In the genomic region with DNA sequence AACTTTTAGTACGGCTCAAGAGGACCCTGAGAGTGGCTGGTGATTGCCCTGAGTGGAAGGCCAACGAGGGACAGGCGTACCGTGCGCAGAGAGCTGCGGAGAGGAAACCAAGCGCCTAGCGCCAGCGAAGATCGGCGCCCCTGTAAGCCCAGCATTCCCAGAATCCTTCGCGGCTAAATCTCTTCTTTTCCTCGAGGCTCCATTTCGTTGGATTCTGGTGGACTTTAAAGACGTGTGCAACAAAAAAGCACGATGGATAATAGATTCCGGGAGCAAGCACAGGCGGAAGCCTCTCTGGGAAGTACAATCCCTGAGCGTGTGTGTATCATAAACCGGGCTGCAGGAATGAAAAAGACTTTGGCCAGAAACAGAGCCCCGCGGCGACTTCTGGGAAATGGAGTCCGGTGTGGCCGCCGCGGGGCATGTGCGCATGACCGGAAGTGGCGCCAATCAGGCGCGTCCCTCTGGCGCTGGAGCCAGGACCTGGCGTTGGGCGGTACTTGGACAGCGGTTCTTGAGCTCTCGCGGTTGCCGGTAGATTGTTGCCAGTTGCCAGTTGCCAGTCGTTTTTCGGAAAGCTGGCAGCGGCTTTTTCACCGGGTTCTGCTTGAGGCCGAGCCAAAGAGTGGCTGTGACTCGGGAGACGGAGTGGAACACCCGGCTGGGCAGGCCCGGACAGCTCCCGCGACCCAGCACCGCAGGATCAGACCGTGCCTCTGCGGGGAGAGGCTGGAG, we compare ENCODE assay signal across 8 cellular contexts. TPM values are rescaled to one million over a fixed set of nuclear protein-coding genes. Genes with fewer than 3 reads are reported as not detected.
DNase-seq lines count a peak whose midpoint lies in the region; ATAC-seq and TF ChIP-seq lines count a peak whose summit lies in the region.

Gene ZNF79, plus strand, starts transcription at position 449 of the 735 bp plus-strand sequence. CDS start 406 bp downstream, outside the sequence.

- peak within 1 kb of the TSS; percentile 96 to 99 for H3K4me3 Mint-ChIP-seq in CD14-positive monocyte

- peaks cover 15 to 19% of the 10 kb centered on the region in 2 donors for H3K36me3 Mint-ChIP-seq in CD14-positive monocyte

- DNase-seq in CD14-positive monocyte (ENCODE audit: low spot score), result peak; percentile 88
- DNase-seq in NCI-H748 treated with DMSO at 0.1 percent for 48 hours (lab: John Stamatoyannopoulos, UW), result peak; percentile 89
- DNase-seq in activated CD4-positive, alpha-beta T cell treated with anti-CD3 and anti-CD28 coated beads, Interleukin-2, amount 50 U/mL, for 1 hour, result peak; percentile 86
- peak; percentile 88 for DNase-seq in dedifferentiated amniotic fluid mesenchymal stem cell (ENCODE audit: extremely low spot score)
- DNase-seq in left lobe of liver (ENCODE audit: low spot score), result peak; percentile 97
- peak; percentile 93 for DNase-seq in stimulated activated CD4-positive, alpha-beta T cell treated with anti-CD3 and anti-CD28 coated beads, Interleukin-1b, Interleukin-23, amount 100 ng/mL, for 48 hours

- no peaks in the 10 kb centered on the region for H3K9me3 Mint-ChIP-seq in CD14-positive monocyte

- H3K27me3 Mint-ChIP-seq in CD14-positive monocyte (ENCODE audit: low read depth in 3 of 3), result peaks cover 0 to 2% (median 2%) of the 10 kb centered on the region in 3 donors

- H3K27ac Mint-ChIP-seq in CD14-positive monocyte, result peak within 1 kb of the TSS; percentile 92 to 98 (median 96)

- intact Hi-C loops in CD14-positive monocyte (cut with micrococcal nuclease), result loop anchor here in 1 of 2 donors (2.0 kb wide), 1 partner anchor 27 kb away; the partner anchor contains the start of genes LRSAM1 and RPL12

- peaks cover 43% of the 10 kb centered on the region for H3K4me1 Mint-ChIP-seq in CD14-positive monocyte

- no peak for TF ChIP-seq CTCF in CD14-positive monocyte (IDR thresholded peaks at IDR 0.05)

- ATAC-seq in GM19438 (IDR thresholded peaks at IDR 0.05; ENCODE audit: low read depth, unreplicated experiment) (peak; percentile 85), HG03565 (IDR thresholded peaks at IDR 0.05; ENCODE audit: unreplicated experiment) (peak; percentile 85), left lobe of liver (peak; percentile 90)

RNA-seq across cellular contexts. Expression of gene ZNF79, which starts in this region (rescaled TPM):
- polyA plus RNA-seq in CD14-positive monocyte, result 1 to 10 TPM; 1.4 to 2.0 TPM
- total RNA-seq in left lobe of liver, result 4.2 TPM

Comparison
In these comparisons a context has a peak if more than half of its experiments do, and no peak if none do; other contexts are left out.
1. Peak in every context shown above with its lines: DNase-seq and ATAC-seq.